1 cellular context compared by ENCODE assay signal in genomic region chr4:153564630-153565525, GRCh38.
TF ChIP-seq lines count a peak whose summit lies in the region.

No MANE protein-coding gene starts in this region.

TF ChIP-seq in HepG2, 621 proteins besides CTCF, POLR2A, EP300 and RAD21 (continued from another document and continues in another):
- TF ChIP-seq, protein P1, sequence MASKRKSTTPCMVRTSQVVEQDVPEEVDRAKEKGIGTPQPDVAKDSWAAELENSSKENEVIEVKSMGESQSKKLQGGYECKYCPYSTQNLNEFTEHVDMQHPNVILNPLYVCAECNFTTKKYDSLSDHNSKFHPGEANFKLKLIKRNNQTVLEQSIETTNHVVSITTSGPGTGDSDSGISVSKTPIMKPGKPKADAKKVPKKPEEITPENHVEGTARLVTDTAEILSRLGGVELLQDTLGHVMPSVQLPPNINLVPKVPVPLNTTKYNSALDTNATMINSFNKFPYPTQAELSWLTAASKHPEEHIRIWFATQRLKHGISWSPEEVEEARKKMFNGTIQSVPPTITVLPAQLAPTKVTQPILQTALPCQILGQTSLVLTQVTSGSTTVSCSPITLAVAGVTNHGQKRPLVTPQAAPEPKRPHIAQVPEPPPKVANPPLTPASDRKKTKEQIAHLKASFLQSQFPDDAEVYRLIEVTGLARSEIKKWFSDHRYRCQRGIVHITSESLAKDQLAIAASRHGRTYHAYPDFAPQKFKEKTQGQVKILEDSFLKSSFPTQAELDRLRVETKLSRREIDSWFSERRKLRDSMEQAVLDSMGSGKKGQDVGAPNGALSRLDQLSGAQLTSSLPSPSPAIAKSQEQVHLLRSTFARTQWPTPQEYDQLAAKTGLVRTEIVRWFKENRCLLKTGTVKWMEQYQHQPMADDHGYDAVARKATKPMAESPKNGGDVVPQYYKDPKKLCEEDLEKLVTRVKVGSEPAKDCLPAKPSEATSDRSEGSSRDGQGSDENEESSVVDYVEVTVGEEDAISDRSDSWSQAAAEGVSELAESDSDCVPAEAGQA (IDR thresholded peaks at IDR 0.05; ENCODE audit: low read depth) = peak; percentile 65; the same call in 1 of the 2 replicates
- TF ChIP-seq, protein P1 (CRISPR knock-in tag; IDR thresholded peaks at IDR 0.05; ENCODE audit: borderline replicate concordance) = no peak
- TF ChIP-seq KLF11 (CRISPR knock-in tag; IDR thresholded peaks at IDR 0.05) (no peak), POLR2AphosphoS5 (IDR thresholded peaks at IDR 0.05; ENCODE audit: low read depth, low read length) (no peak), ZNF644 (CRISPR knock-in tag; IDR thresholded peaks at IDR 0.05; ENCODE audit: low read depth) (peak; percentile 71), TAF15 (IDR thresholded peaks at IDR 0.05; ENCODE audit: low read depth, low read length, poor library complexity, severe bottlenecking) (no peak), RELA (CRISPR knock-in tag; IDR thresholded peaks at IDR 0.05) (no peak), ARID5B (CRISPR knock-in tag; IDR thresholded peaks at IDR 0.05) (peak; percentile 98), ZNF546 (CRISPR knock-in tag; conservative IDR thresholded peaks at IDR 0.05) (no peak), RFX5 (IDR thresholded peaks at IDR 0.05; ENCODE audit: low read depth, low read length) (no peak), THAP9 (CRISPR knock-in tag; IDR thresholded peaks at IDR 0.05; ENCODE audit: borderline replicate concordance) (no peak), SOX6 (IDR thresholded peaks at IDR 0.05) (no peak), SOX6 (CRISPR knock-in tag; IDR thresholded peaks at IDR 0.05) (peak; percentile 98), NFATC3 (CRISPR knock-in tag; IDR thresholded peaks at IDR 0.05) (no peak), ZNF605 (CRISPR knock-in tag; IDR thresholded peaks at IDR 0.05) (peak; percentile 78), NR1H2 (CRISPR knock-in tag; IDR thresholded peaks at IDR 0.05; ENCODE audit: borderline replicate concordance, low read depth) (no peak), ZNF687 (CRISPR knock-in tag; IDR thresholded peaks at IDR 0.05) (no peak), ZIK1 (CRISPR knock-in tag; IDR thresholded peaks at IDR 0.05; ENCODE audit: borderline replicate concordance, low read depth) (no peak), GMEB1 (CRISPR knock-in tag; IDR thresholded peaks at IDR 0.05; ENCODE audit: borderline replicate concordance) (no peak), ARHGAP35 (CRISPR knock-in tag; IDR thresholded peaks at IDR 0.05; ENCODE audit: borderline replicate concordance) (0 out of 2 replicates have a peak, but pooled peaks have one; percentile 39), NR3C1 (CRISPR knock-in tag; IDR thresholded peaks at IDR 0.05) (no peak), ZEB1 (IDR thresholded peaks at IDR 0.05; ENCODE audit: insufficient replicate concordance, low read depth) (peak; percentile 56), SPEN (CRISPR knock-in tag; IDR thresholded peaks at IDR 0.05; ENCODE audit: low read depth) (peak; percentile 71; the same call in 1 of the 2 replicates), AGO2 (optimal IDR thresholded peaks at IDR 0.05; ENCODE audit: low read depth, low read length) (no peak), ZNF678 (CRISPR knock-in tag; IDR thresholded peaks at IDR 0.05) (no peak), TSC22D2 (CRISPR knock-in tag; IDR thresholded peaks at IDR 0.05; ENCODE audit: borderline replicate concordance) (no peak), ZNF234 (CRISPR knock-in tag; conservative IDR thresholded peaks at IDR 0.05) (no peak), ATF5 (CRISPR knock-in tag; IDR thresholded peaks at IDR 0.05; ENCODE audit: low read depth) (no peak), ZMYM4 (CRISPR knock-in tag; IDR thresholded peaks at IDR 0.05) (peak; percentile 86), ELF3 (CRISPR knock-in tag; IDR thresholded peaks at IDR 0.05) (peak; percentile 66), TEAD3 (CRISPR knock-in tag; optimal IDR thresholded peaks at IDR 0.05; ENCODE audit: borderline replicate concordance) (peak; percentile 78), ZSCAN29 (CRISPR knock-in tag; conservative IDR thresholded peaks at IDR 0.05) (0 out of 2 replicates have a peak, but pooled peaks have one; percentile 42), NCOA5 (CRISPR knock-in tag; IDR thresholded peaks at IDR 0.05) (no peak)
- TF ChIP-seq, protein P2, sequence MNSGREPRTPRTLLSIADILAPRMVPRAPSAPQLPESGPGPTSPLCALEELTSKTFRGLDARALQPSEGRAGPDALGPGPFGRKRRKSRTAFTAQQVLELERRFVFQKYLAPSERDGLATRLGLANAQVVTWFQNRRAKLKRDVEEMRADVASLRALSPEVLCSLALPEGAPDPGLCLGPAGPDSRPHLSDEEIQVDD (CRISPR knock-in tag; IDR thresholded peaks at IDR 0.05; ENCODE audit: borderline replicate concordance) = no peak
- TF ChIP-seq, protein P3, sequence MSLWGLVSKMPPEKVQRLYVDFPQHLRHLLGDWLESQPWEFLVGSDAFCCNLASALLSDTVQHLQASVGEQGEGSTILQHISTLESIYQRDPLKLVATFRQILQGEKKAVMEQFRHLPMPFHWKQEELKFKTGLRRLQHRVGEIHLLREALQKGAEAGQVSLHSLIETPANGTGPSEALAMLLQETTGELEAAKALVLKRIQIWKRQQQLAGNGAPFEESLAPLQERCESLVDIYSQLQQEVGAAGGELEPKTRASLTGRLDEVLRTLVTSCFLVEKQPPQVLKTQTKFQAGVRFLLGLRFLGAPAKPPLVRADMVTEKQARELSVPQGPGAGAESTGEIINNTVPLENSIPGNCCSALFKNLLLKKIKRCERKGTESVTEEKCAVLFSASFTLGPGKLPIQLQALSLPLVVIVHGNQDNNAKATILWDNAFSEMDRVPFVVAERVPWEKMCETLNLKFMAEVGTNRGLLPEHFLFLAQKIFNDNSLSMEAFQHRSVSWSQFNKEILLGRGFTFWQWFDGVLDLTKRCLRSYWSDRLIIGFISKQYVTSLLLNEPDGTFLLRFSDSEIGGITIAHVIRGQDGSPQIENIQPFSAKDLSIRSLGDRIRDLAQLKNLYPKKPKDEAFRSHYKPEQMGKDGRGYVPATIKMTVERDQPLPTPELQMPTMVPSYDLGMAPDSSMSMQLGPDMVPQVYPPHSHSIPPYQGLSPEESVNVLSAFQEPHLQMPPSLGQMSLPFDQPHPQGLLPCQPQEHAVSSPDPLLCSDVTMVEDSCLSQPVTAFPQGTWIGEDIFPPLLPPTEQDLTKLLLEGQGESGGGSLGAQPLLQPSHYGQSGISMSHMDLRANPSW (CRISPR knock-in tag; IDR thresholded peaks at IDR 0.05; ENCODE audit: borderline replicate concordance) = peak; percentile 37; the same call in 1 of the 2 replicates
